In genomic region chr1:53956308-53957168, GRCh38 we compare ENCODE assay signal across 8 cellular contexts. TPM values are rescaled to one million over a fixed set of nuclear protein-coding genes. Genes with fewer than 3 reads are reported as not detected.
DNase-seq lines count a peak whose midpoint lies in the region; ATAC-seq and TF ChIP-seq lines count a peak whose summit lies in the region.

No MANE protein-coding gene starts in this region.

- no peaks in the 10 kb centered on the region for H3K27me3 Mint-ChIP-seq in MCF 10A (ENCODE audit: insufficient read depth, unreplicated experiment)

- no CpG with 5 or more reads among the region's 3 CpGs for WGBS in trophoblast cell (ENCODE audit: extremely low coverage, insufficient coverage, insufficient read length)

- H2AFZ ChIP-seq in trophoblast cell (ENCODE audit: insufficient read depth, low read length, poor library complexity) (no peak overlapping the region), MM.1S (ENCODE audit: low read length) (no peak overlapping the region)

- H3K36me3 ChIP-seq in trophoblast cell (ENCODE audit: control insufficient read depth in 1 of 2, insufficient read depth in 2 of 2, low read length in 2 of 2) = peaks cover 12 to 25% of the 10 kb centered on the region in 2 experiments
- peaks cover 7% of the 10 kb centered on the region; the same call in 1 of the 2 replicates for H3K36me3 ChIP-seq in MM.1S (replicated peaks; ENCODE audit: insufficient read depth, low read length)

- H2BK5ac ChIP-seq in trophoblast cell (ENCODE audit: low read depth, low read length, poor library complexity) = peak overlapping the region; percentile 65

- H2BK120ac ChIP-seq in trophoblast cell (ENCODE audit: insufficient read depth, low read length, poor library complexity) = no peak overlapping the region

- H3K79me1 ChIP-seq in trophoblast cell (ENCODE audit: low read length) = no peaks in the 10 kb centered on the region

- no peaks in the 10 kb centered on the region for H4K20me1 ChIP-seq in MM.1S (ENCODE audit: insufficient read depth, low read length)

- no peak overlapping the region for H3K18ac ChIP-seq in trophoblast cell (ENCODE audit: low read length)

- no peak overlapping the region for H4K8ac ChIP-seq in trophoblast cell (ENCODE audit: low read depth, low read length)

- H3K79me2 ChIP-seq in trophoblast cell (ENCODE audit: control insufficient read depth, insufficient read depth, low read length, poor library complexity) (no peaks in the 10 kb centered on the region), MM.1S (ENCODE audit: low read length) (no peaks in the 10 kb centered on the region)

- POLR2A ChIA-PET in MCF 10A (lab: Yijun Ruan, JAX) = interaction anchor here (0.6 to 1.8 kb wide), 13 partner anchors 9 to 608 kb away, joined by 3 to 35 read pairs (median 6); partner anchors contain the start of genes IFT25, LRRC42, TCEANC2 and TMEM59

- no peak overlapping the region for H2AK5ac ChIP-seq in trophoblast cell (ENCODE audit: low read length)

- H4K91ac ChIP-seq in trophoblast cell (ENCODE audit: low read depth, low read length) = no peak overlapping the region

- H3K9me3 Mint-ChIP-seq in MCF 10A (ENCODE audit: unreplicated experiment) = no peaks in the 10 kb centered on the region

- no peaks in the 10 kb centered on the region for H3F3A ChIP-seq in MM.1S (ENCODE audit: insufficient read depth, low read length)

- no peak for ATAC-seq in stimulated activated naive CD8-positive, alpha-beta T cell treated with anti-CD3 and anti-CD28 coated beads, Interleukin-15, Interleukin-2, amounts not matched to agents 100 U/mL and 50 U/mL, for 24 hours

- peak overlapping the region; percentile 39 for H3K4me3 Mint-ChIP-seq in MCF 10A (ENCODE audit: unreplicated experiment)

- TSS peak; percentile 64 for BruUV-seq in MCF 10A (replicated peaks; lab: Mats Ljungman, UMichigan)

- no peak overlapping the region for H3K4me3 ChIP-seq in trophoblast cell (ENCODE audit: low read depth, low read length)
- H3K4me3 ChIP-seq in MM.1S (ENCODE audit: low read length) = no peak overlapping the region

- H3K27ac ChIP-seq in trophoblast cell (ENCODE audit: low read depth, low read length) = peak overlapping the region; percentile 25
- no peak overlapping the region for H3K27ac ChIP-seq in MM.1S (ENCODE audit: low read length)

- CTCF ChIA-PET in MCF 10A (lab: Yijun Ruan, JAX) = interaction anchor here (0.6 to 1.8 kb wide), 7 partner anchors 9 to 844 kb away, joined by 3 to 19 read pairs (median 4); partner anchors contain the start of genes IFT25 and LRRC42

- no peak overlapping the region for H3K4ac ChIP-seq in trophoblast cell (ENCODE audit: low read depth, low read length)

- H3K9me3 ChIP-seq in trophoblast cell (ENCODE audit: insufficient read depth, low read depth, low read length) (no peaks in the 10 kb centered on the region), MM.1S (replicated peaks; ENCODE audit: insufficient read depth, low read length) (no peaks in the 10 kb centered on the region)

- H3K4me1 Mint-ChIP-seq in MCF 10A (ENCODE audit: insufficient read depth, unreplicated experiment) = peaks cover 11% of the 10 kb centered on the region

- TF ChIP-seq CTCF in MCF 10A (IDR thresholded peaks at IDR 0.05; ENCODE audit: unreplicated experiment) (no peak), MM.1S (IDR thresholded peaks at IDR 0.05; ENCODE audit: low read length) (no peak)

- peak; percentile 59 for DNase-seq in HCEC 1CT
- peak; percentile 40 to 55 for DNase-seq in NCI-H1930 (lab: John Stamatoyannopoulos, UW)
- DNase-seq in MCF 10A (ENCODE audit: unreplicated experiment) = peak; percentile 23
- DNase-seq in trophoblast cell = peak in 1 of 2 donors; percentile 18
- DNase-seq in midbrain (lab: John Stamatoyannopoulos, UW) = no peak
- DNase-seq in MM.1S = no peak
- DNase-seq in stimulated activated naive CD8-positive, alpha-beta T cell treated with anti-CD3 and anti-CD28 coated beads, Interleukin-15, Interleukin-2, amounts not matched to agents 100 U/mL and 50 U/mL, for 24 hours = no peak
- no peak for DNase-seq in superior temporal gyrus (ENCODE audit: extremely low spot score)

- H3K4me1 ChIP-seq in trophoblast cell (ENCODE audit: control insufficient read depth in 1 of 2, insufficient read depth in 2 of 2, low read length in 2 of 2) (peaks cover 0 to 7% of the 10 kb centered on the region in 2 experiments), MM.1S (ENCODE audit: low read length) (no peaks in the 10 kb centered on the region)

- no peaks in the 10 kb centered on the region for H3K9me2 ChIP-seq in MM.1S (replicated peaks; ENCODE audit: insufficient read depth, low read length)

- H3K14ac ChIP-seq in trophoblast cell (ENCODE audit: low read length) = no peak overlapping the region

- H3K4me2 ChIP-seq in trophoblast cell (ENCODE audit: low read length) (peak overlapping the region; percentile 15), MM.1S (ENCODE audit: low read depth, low read length) (no peak overlapping the region)

- H3K23ac ChIP-seq in trophoblast cell (ENCODE audit: low read length) = no peak overlapping the region

- no peak overlapping the region for H2BK12ac ChIP-seq in trophoblast cell (ENCODE audit: low read length)

- intact Hi-C loops in MCF 10A (cut with micrococcal nuclease) = no loop called here

- no peak overlapping the region for H4K12ac ChIP-seq in trophoblast cell (ENCODE audit: low read depth, low read length)

- no peaks in the 10 kb centered on the region for H3K27me3 ChIP-seq in trophoblast cell (ENCODE audit: insufficient read depth, low read length)
- no peaks in the 10 kb centered on the region for H3K27me3 ChIP-seq in MM.1S (replicated peaks; ENCODE audit: insufficient read depth, low read length)

- H3K27ac Mint-ChIP-seq in MCF 10A (ENCODE audit: low read depth, unreplicated experiment) = peak overlapping the region; percentile 93

- H3K9ac ChIP-seq in trophoblast cell (ENCODE audit: low read length) (no peak overlapping the region), MM.1S (ENCODE audit: low read length) (no peak overlapping the region)

- peaks cover 61% of the 10 kb centered on the region for H3K36me3 Mint-ChIP-seq in MCF 10A (ENCODE audit: insufficient read depth, unreplicated experiment)

RNA-seq across cellular contexts. Expression of gene LRRC42, which starts 10.4 kb away (rescaled TPM):
- 39.1 and 41.2 TPM in 2 replicates for total RNA-seq in MCF 10A (2022)
- polyA plus RNA-seq in trophoblast cell (2013) = 36.9 and 39.5 TPM in 2 replicates

RNA-seq across cellular contexts. Expression of gene IFT25, which starts 11.0 kb away (rescaled TPM):
- 20.6 and 22.3 TPM in 2 replicates for total RNA-seq in MCF 10A (2022)
- polyA plus RNA-seq in trophoblast cell (2013) = 38.6 and 39.1 TPM in 2 replicates

Comparison
In these comparisons a context has a peak if more than half of its experiments do, and no peak if none do; other contexts are left out.
1. DNase-seq: peak in HCEC 1CT (single experiment), NCI-H1930 (2 of 2) and MCF 10A (single experiment); none in midbrain (single experiment), MM.1S (single experiment), stimulated activated naive CD8-positive, alpha-beta T cell treated with anti-CD3 and anti-CD28 coated beads, Interleukin-15, Interleukin-2, amounts not matched to agents 100 U/mL and 50 U/mL, for 24 hours (single experiment) and superior temporal gyrus (single experiment).